In genomic region chr18:21600526-21601410, GRCh38 we compare ENCODE assay signal across 1 cellular context.
TF ChIP-seq lines count a peak whose summit lies in the region.

ESCO1 (minus strand) TSS chr18:21600704; CDS start chr18:21574843, 25,861 bp downstream.

TF ChIP-seq in GM12878, 131 proteins besides CTCF, POLR2A, EP300 and RAD21 (continued from another document and continues in another):
- TF ChIP-seq HSF1 (IDR thresholded peaks at IDR 0.05; ENCODE audit: low read depth, low read length) (0 out of 2 replicates have a peak, but pooled peaks have one; percentile 51), SPI1 (IDR thresholded peaks at IDR 0.05; ENCODE audit: borderline replicate concordance, insufficient read depth, low read depth, low read length) (peak; percentile 49; the same call in 1 of the 2 replicates), JUND (IDR thresholded peaks at IDR 0.05; ENCODE audit: low read depth, low read length) (no peak), IRF4 (IDR thresholded peaks at IDR 0.05; ENCODE audit: low read depth, low read length) (no peak), TAF1 (IDR thresholded peaks at IDR 0.05; ENCODE audit: borderline replicate concordance, low read depth, low read length) (peak; percentile 76), DPF2 (IDR thresholded peaks at IDR 0.05) (peak; percentile 73), NFIC (IDR thresholded peaks at IDR 0.05; ENCODE audit: low read depth, low read length) (no peak), WRNIP1 (IDR thresholded peaks at IDR 0.05; ENCODE audit: borderline replicate concordance, low read depth, low read length) (0 out of 2 replicates have a peak, but pooled peaks have one; percentile 62), PAX5 (IDR thresholded peaks at IDR 0.05; ENCODE audit: borderline replicate concordance, low read depth, low read length) (peak; percentile 42; the same call in 1 of the 2 replicates), RELA (IDR thresholded peaks at IDR 0.05; ENCODE audit: borderline replicate concordance, partially characterized antibody) (peak; percentile 42), ZNF687 (IDR thresholded peaks at IDR 0.05) (peak; percentile 98), NFXL1 (IDR thresholded peaks at IDR 0.05; ENCODE audit: borderline replicate concordance) (no peak), ZBTB33 (IDR thresholded peaks at IDR 0.05) (peak; percentile 36; the same call in 1 of the 2 replicates), MTA3 (IDR thresholded peaks at IDR 0.05; ENCODE audit: borderline replicate concordance, low read length) (no peak), RAD51 (IDR thresholded peaks at IDR 0.05) (no peak), BHLHE40 (IDR thresholded peaks at IDR 0.05; ENCODE audit: borderline replicate concordance in 1 of 2, low read depth in 2 of 2, low read length in 1 of 2) (peak in 1 of 2 experiments; percentile 57; a peak in 2 of 4 replicates), STAT1 (conservative IDR thresholded peaks at IDR 0.05) (0 out of 2 replicates have a peak, but pooled peaks have one; percentile 73), ZSCAN29 (IDR thresholded peaks at IDR 0.05) (no peak), MXI1 (IDR thresholded peaks at IDR 0.05; ENCODE audit: low read depth, low read length) (no peak), ASH2L (IDR thresholded peaks at IDR 0.05; ENCODE audit: borderline replicate concordance, low read depth) (0 out of 2 replicates have a peak, but pooled peaks have one; percentile 53), SIN3A (IDR thresholded peaks at IDR 0.05; ENCODE audit: low read depth, low read length) (peak; percentile 89), FOXM1 (IDR thresholded peaks at IDR 0.05; ENCODE audit: low read depth, low read length) (no peak), PBX3 (IDR thresholded peaks at IDR 0.05; ENCODE audit: insufficient replicate concordance, low read depth, low read length) (peak; percentile 38), ZBTB4 (CRISPR knock-in tag; IDR thresholded peaks at IDR 0.05) (no peak), ZNF207 (IDR thresholded peaks at IDR 0.05; ENCODE audit: borderline replicate concordance) (peak; percentile 71; the same call in 1 of the 2 replicates), MYC (IDR thresholded peaks at IDR 0.05; ENCODE audit: insufficient read depth, insufficient read length, insufficient replicate concordance, low read length, severe bottlenecking) (peak; percentile 17), NBN (IDR thresholded peaks at IDR 0.05) (peak; percentile 67), NR2F1 (conservative IDR thresholded peaks at IDR 0.05) (peak; percentile 87)
- TF ChIP-seq, protein P1, sequence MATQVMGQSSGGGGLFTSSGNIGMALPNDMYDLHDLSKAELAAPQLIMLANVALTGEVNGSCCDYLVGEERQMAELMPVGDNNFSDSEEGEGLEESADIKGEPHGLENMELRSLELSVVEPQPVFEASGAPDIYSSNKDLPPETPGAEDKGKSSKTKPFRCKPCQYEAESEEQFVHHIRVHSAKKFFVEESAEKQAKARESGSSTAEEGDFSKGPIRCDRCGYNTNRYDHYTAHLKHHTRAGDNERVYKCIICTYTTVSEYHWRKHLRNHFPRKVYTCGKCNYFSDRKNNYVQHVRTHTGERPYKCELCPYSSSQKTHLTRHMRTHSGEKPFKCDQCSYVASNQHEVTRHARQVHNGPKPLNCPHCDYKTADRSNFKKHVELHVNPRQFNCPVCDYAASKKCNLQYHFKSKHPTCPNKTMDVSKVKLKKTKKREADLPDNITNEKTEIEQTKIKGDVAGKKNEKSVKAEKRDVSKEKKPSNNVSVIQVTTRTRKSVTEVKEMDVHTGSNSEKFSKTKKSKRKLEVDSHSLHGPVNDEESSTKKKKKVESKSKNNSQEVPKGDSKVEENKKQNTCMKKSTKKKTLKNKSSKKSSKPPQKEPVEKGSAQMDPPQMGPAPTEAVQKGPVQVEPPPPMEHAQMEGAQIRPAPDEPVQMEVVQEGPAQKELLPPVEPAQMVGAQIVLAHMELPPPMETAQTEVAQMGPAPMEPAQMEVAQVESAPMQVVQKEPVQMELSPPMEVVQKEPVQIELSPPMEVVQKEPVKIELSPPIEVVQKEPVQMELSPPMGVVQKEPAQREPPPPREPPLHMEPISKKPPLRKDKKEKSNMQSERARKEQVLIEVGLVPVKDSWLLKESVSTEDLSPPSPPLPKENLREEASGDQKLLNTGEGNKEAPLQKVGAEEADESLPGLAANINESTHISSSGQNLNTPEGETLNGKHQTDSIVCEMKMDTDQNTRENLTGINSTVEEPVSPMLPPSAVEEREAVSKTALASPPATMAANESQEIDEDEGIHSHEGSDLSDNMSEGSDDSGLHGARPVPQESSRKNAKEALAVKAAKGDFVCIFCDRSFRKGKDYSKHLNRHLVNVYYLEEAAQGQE (IDR thresholded peaks at IDR 0.05; ENCODE audit: low read depth, low read length): no peak
- TF ChIP-seq, protein P2, sequence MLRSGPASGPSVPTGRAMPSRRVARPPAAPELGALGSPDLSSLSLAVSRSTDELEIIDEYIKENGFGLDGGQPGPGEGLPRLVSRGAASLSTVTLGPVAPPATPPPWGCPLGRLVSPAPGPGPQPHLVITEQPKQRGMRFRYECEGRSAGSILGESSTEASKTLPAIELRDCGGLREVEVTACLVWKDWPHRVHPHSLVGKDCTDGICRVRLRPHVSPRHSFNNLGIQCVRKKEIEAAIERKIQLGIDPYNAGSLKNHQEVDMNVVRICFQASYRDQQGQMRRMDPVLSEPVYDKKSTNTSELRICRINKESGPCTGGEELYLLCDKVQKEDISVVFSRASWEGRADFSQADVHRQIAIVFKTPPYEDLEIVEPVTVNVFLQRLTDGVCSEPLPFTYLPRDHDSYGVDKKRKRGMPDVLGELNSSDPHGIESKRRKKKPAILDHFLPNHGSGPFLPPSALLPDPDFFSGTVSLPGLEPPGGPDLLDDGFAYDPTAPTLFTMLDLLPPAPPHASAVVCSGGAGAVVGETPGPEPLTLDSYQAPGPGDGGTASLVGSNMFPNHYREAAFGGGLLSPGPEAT (IDR thresholded peaks at IDR 0.05; ENCODE audit: low read depth): no peak; the same call in 1 of the 2 replicates
- TF ChIP-seq, protein P3, sequence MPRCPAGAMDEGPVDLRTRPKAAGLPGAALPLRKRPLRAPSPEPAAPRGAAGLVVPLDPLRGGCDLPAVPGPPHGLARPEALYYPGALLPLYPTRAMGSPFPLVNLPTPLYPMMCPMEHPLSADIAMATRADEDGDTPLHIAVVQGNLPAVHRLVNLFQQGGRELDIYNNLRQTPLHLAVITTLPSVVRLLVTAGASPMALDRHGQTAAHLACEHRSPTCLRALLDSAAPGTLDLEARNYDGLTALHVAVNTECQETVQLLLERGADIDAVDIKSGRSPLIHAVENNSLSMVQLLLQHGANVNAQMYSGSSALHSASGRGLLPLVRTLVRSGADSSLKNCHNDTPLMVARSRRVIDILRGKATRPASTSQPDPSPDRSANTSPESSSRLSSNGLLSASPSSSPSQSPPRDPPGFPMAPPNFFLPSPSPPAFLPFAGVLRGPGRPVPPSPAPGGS (IDR thresholded peaks at IDR 0.05; ENCODE audit: borderline replicate concordance, insufficient read depth, low read depth, low read length, poor library complexity, severe bottlenecking): no peak
- TF ChIP-seq, protein P4, sequence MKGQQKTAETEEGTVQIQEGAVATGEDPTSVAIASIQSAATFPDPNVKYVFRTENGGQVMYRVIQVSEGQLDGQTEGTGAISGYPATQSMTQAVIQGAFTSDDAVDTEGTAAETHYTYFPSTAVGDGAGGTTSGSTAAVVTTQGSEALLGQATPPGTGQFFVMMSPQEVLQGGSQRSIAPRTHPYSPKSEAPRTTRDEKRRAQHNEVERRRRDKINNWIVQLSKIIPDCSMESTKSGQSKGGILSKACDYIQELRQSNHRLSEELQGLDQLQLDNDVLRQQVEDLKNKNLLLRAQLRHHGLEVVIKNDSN (IDR thresholded peaks at IDR 0.05; ENCODE audit: borderline replicate concordance, extremely low read length, insufficient read depth, low read depth, low read length): peak; percentile 31
